ENCODE assay signal across 24 cellular contexts in the genomic region with DNA sequence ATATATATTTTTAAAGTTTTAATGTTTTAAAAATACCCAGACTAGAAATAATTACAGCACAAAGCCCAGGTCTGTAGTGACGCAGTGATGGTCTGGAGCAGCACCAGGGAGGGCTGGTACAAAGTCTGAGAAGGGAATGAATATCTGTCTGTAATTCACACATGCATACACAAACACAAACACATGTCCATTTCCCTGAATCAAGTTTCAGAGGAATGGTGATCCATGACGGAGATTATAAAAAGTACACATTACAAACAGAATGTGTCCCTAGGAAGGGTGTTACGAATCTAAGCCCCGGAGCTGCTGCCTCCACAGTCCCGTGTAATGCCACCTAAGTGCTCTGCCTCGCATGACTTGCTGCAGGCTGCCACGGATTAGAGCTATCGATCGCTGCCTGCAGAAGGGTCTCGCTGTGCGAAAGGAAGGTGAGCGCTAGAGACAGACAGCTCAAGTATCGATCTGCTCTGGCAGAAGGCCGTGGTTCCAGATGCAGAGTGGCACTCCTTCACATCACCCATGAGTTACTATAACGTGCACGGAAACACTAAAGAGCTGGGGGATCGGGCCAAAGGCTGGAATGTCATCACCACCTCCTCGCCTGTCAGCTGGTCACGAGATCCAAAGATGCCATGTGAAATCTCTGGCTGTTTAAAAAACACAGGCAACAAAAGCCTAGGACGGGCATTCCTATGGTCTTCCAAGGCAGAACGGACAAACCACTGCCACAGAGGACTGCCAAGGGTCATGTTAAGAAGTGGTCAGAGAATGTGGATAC.
DNase-seq lines count a peak whose midpoint lies in the region; ATAC-seq, FAIRE-seq and TF ChIP-seq lines count a peak whose summit lies in the region.
"Had no signal": no experiment of that assay in that cellular context is flagged by ENCODE, and none has a peak within 500 bp of the region (broad histone marks: within the 10 kb centered on the region; RNA-seq: fewer than 3 reads in every experiment).

No MANE protein-coding gene starts in this region.

- no peaks in the 10 kb centered on the region for H3K27me3 ChIP-seq in breast epithelium
- H3K27me3 ChIP-seq: dorsolateral prefrontal cortex, hepatocyte, pancreas had no signal

- H3K36me3 ChIP-seq in breast epithelium, result no peaks in the 10 kb centered on the region
- H3K36me3 ChIP-seq: HAP-1, pancreas had no signal

- intact Hi-C loops in breast epithelium (cut with DNase I; ENCODE audit: low total_unique reads), result loop anchor here (5.0 kb wide), 1 partner anchor 313 kb away; no protein-coding TSS in a partner anchor

- no peaks in the 10 kb centered on the region for H3K9me3 Mint-ChIP-seq in activated T-helper 17 cell treated with anti-CD3 and anti-CD28 coated beads, Interleukin-2, amount 50 U/mL, for 72 hours
- H3K9me3 Mint-ChIP-seq: CD4-positive, alpha-beta T cell; immature natural killer cell; nephron; type B pancreatic cell had no signal

- no peaks in the 10 kb centered on the region for H3K9me3 ChIP-seq in breast epithelium
- H3K9me3 ChIP-seq: HAP-1, pancreas had no signal

- TF ChIP-seq CTCF in D721Med (IDR thresholded peaks at IDR 0.05; ENCODE audit: insufficient read depth, missing control alignments) (no peak), breast epithelium (IDR thresholded peaks at IDR 0.05) (no peak)

- H3K4me1 ChIP-seq in breast epithelium, result no peaks in the 10 kb centered on the region

- peaks cover 55% of the 10 kb centered on the region for H3K36me3 Mint-ChIP-seq in activated T-helper 17 cell treated with anti-CD3 and anti-CD28 coated beads, Interleukin-2, amount 50 U/mL, for 72 hours (ENCODE audit: low read depth)

- no peak overlapping the region for H3K27ac ChIP-seq in breast epithelium
- H3K27ac ChIP-seq: hepatocyte, pancreas had no signal

- FAIRE-seq in D721Med (lab: Jason Lieb, UNC), result no peak
- no peak for FAIRE-seq in RCC 7860 (lab: Jason Lieb, UNC)
- FAIRE-seq: GM12878, K562, pancreas had no signal

- H3K27ac Mint-ChIP-seq in activated T-helper 17 cell treated with anti-CD3 and anti-CD28 coated beads, Interleukin-2, amount 50 U/mL, for 72 hours, result no peak overlapping the region
- H3K27ac Mint-ChIP-seq: CD4-positive, alpha-beta T cell; immature natural killer cell; nephron; type B pancreatic cell had no signal

- H3K27me3 Mint-ChIP-seq in activated T-helper 17 cell treated with anti-CD3 and anti-CD28 coated beads, Interleukin-2, amount 50 U/mL, for 72 hours, result no peaks in the 10 kb centered on the region
- H3K27me3 Mint-ChIP-seq: CD4-positive, alpha-beta T cell had no signal

- no peak for ATAC-seq in activated T-helper 17 cell treated with anti-CD3 and anti-CD28 coated beads, Interleukin-2, amount 50 U/mL, for 72 hours (replicated peaks)
- ATAC-seq: K562 had no signal

- peak overlapping the region; percentile 94 for H3K4me3 Mint-ChIP-seq in activated T-helper 17 cell treated with anti-CD3 and anti-CD28 coated beads, Interleukin-2, amount 50 U/mL, for 72 hours
- H3K4me3 Mint-ChIP-seq: CD4-positive, alpha-beta T cell; immature natural killer cell; nephron; type B pancreatic cell had no signal

- TF ChIP-seq POLR2A in breast epithelium (IDR thresholded peaks at IDR 0.05), result no peak

- DNase-seq in COLO668 (lab: John Stamatoyannopoulos, UW; ENCODE audit: unreplicated experiment) (peak; percentile 88), D721Med (ENCODE audit: insufficient read length, low spot score) (peak; percentile 29), NCI-H345 treated with DMSO at 0.1 percent for 48 hours (lab: John Stamatoyannopoulos, UW; ENCODE audit: unreplicated experiment) (peak; percentile 82), breast epithelium (ENCODE audit: low spot score in 2 of 2) (no peak), RCC 7860 (ENCODE audit: low spot score) (no peak), HuH-7.5 (ENCODE audit: low spot score) (no peak), SW 1271 (lab: John Stamatoyannopoulos, UW) (no peak)
- DNase-seq: activated CD4-positive, alpha-beta T cell treated with anti-CD3 and anti-CD28 coated beads, Interleukin-2, amount 50 U/mL, for 48 hours; activated naive CD4-positive, alpha-beta T cell treated with anti-CD3 and anti-CD28 coated beads, Interleukin-2, amount 50 U/mL, for 16 hours; activated T-cell treated with anti-CD3 and anti-CD28 coated beads, Interleukin-2, amount 50 U/mL, for 1 hour; CD4-positive, alpha-beta T cell; central memory CD4-positive, alpha-beta T cell; dorsolateral prefrontal cortex; immature natural killer cell; MM.1S; pancreas; stimulated activated CD8-positive, alpha-beta memory T cell treated with anti-CD3 and anti-CD28 coated beads, Interleukin-4, amount 100 ng/mL, for 48 hours had no signal

- H3K4me1 Mint-ChIP-seq in activated T-helper 17 cell treated with anti-CD3 and anti-CD28 coated beads, Interleukin-2, amount 50 U/mL, for 72 hours, result peaks cover 31% of the 10 kb centered on the region

- no peak overlapping the region for H3K4me3 ChIP-seq in breast epithelium
- H3K4me3 ChIP-seq: dorsolateral prefrontal cortex, GM12878, HAP-1, hepatocyte, K562, pancreas had no signal

Comparison
In these comparisons a context has a peak if more than half of its experiments do, and no peak if none do; other contexts are left out.
1. DNase-seq: peak in COLO668 (single experiment), D721Med (single experiment) and NCI-H345 treated with DMSO at 0.1 percent for 48 hours (single experiment); none in breast epithelium (0 of 2), RCC 7860 (single experiment), HuH-7.5 (single experiment) and SW 1271 (0 of 2).